Comparison of ENCODE assay signal across 1 cellular context in the genomic region with DNA sequence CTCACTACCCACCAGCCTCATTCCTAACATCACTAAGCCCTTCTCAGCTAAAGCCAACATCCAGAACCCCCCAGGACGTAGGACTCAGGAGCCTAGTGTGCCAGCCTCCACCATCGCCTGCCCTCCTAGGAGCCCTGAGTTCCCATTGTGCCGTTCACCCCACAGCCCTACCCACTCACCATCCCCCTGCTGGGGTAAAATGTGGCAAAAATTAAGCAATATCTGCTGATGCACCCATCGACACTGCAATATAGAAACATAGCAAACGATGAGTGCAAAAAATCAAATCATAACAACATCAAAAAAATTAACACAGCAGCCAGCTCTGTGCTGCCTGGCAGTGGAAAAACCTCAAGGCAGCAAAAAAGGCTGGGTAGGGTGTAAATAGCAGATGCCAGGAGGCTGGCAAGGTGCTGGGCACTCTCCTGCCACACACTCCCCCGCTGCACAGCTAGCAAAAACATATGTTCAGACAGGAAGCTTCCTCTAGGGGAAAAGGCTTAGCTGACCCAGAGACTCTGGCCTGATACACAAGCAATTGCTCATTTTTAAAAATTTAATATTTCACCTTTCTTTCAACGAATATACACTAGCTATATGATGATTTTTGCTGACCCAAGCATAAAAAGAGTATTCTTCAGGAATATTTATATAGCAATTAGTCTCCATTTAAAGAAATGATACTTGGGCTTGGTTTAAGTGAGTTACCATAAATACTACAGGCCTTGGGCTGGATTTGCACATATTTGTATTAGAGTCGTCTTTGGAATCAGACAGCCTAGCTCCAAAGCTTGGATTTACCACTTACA.
TF ChIP-seq lines count a peak whose summit lies in the region.

No MANE protein-coding gene starts in this region.

TF ChIP-seq in GM23338, 12 proteins besides CTCF, POLR2A, EP300 and RAD21 (continued from another document):
- TF ChIP-seq, protein P1, sequence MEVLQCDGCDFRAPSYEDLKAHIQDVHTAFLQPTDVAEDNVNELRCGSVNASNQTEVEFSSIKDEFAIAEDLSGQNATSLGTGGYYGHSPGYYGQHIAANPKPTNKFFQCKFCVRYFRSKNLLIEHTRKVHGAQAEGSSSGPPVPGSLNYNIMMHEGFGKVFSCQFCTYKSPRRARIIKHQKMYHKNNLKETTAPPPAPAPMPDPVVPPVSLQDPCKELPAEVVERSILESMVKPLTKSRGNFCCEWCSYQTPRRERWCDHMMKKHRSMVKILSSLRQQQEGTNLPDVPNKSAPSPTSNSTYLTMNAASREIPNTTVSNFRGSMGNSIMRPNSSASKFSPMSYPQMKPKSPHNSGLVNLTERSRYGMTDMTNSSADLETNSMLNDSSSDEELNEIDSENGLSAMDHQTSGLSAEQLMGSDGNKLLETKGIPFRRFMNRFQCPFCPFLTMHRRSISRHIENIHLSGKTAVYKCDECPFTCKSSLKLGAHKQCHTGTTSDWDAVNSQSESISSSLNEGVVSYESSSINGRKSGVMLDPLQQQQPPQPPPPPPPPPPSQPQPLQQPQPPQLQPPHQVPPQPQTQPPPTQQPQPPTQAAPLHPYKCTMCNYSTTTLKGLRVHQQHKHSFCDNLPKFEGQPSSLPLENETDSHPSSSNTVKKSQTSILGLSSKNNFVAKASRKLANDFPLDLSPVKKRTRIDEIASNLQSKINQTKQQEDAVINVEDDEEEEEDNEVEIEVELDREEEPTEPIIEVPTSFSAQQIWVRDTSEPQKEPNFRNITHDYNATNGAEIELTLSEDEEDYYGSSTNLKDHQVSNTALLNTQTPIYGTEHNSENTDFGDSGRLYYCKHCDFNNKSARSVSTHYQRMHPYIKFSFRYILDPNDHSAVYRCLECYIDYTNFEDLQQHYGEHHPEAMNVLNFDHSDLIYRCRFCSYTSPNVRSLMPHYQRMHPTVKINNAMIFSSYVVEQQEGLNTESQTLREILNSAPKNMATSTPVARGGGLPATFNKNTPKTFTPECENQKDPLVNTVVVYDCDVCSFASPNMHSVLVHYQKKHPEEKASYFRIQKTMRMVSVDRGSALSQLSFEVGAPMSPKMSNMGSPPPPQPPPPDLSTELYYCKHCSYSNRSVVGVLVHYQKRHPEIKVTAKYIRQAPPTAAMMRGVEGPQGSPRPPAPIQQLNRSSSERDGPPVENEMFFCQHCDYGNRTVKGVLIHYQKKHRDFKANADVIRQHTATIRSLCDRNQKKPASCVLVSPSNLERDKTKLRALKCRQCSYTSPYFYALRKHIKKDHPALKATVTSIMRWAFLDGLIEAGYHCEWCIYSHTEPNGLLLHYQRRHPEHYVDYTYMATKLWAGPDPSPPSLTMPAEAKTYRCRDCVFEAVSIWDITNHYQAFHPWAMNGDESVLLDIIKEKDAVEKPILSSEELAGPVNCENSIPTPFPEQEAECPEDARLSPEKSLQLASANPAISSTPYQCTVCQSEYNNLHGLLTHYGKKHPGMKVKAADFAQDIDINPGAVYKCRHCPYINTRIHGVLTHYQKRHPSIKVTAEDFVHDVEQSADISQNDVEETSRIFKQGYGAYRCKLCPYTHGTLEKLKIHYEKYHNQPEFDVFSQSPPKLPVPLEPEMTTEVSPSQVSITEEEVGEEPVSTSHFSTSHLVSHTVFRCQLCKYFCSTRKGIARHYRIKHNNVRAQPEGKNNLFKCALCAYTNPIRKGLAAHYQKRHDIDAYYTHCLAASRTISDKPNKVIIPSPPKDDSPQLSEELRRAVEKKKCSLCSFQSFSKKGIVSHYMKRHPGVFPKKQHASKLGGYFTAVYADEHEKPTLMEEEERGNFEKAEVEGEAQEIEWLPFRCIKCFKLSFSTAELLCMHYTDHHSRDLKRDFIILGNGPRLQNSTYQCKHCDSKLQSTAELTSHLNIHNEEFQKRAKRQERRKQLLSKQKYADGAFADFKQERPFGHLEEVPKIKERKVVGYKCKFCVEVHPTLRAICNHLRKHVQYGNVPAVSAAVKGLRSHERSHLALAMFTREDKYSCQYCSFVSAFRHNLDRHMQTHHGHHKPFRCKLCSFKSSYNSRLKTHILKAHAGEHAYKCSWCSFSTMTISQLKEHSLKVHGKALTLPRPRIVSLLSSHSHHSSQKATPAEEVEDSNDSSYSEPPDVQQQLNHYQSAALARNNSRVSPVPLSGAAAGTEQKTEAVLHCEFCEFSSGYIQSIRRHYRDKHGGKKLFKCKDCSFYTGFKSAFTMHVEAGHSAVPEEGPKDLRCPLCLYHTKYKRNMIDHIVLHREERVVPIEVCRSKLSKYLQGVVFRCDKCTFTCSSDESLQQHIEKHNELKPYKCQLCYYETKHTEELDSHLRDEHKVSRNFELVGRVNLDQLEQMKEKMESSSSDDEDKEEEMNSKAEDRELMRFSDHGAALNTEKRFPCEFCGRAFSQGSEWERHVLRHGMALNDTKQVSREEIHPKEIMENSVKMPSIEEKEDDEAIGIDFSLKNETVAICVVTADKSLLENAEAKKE (CRISPR knock-in tag; IDR thresholded peaks at IDR 0.05) = no peak
- TF ChIP-seq JUNB (IDR thresholded peaks at IDR 0.05; ENCODE audit: unreplicated experiment) (no peak), ETS1 (IDR thresholded peaks at IDR 0.05) (no peak), ZNF331 (CRISPR knock-in tag; IDR thresholded peaks at IDR 0.05; ENCODE audit: low read depth) (no peak), CREB1 (CRISPR knock-in tag; IDR thresholded peaks at IDR 0.05; ENCODE audit: low read depth) (no peak)
- TF ChIP-seq, protein P2, sequence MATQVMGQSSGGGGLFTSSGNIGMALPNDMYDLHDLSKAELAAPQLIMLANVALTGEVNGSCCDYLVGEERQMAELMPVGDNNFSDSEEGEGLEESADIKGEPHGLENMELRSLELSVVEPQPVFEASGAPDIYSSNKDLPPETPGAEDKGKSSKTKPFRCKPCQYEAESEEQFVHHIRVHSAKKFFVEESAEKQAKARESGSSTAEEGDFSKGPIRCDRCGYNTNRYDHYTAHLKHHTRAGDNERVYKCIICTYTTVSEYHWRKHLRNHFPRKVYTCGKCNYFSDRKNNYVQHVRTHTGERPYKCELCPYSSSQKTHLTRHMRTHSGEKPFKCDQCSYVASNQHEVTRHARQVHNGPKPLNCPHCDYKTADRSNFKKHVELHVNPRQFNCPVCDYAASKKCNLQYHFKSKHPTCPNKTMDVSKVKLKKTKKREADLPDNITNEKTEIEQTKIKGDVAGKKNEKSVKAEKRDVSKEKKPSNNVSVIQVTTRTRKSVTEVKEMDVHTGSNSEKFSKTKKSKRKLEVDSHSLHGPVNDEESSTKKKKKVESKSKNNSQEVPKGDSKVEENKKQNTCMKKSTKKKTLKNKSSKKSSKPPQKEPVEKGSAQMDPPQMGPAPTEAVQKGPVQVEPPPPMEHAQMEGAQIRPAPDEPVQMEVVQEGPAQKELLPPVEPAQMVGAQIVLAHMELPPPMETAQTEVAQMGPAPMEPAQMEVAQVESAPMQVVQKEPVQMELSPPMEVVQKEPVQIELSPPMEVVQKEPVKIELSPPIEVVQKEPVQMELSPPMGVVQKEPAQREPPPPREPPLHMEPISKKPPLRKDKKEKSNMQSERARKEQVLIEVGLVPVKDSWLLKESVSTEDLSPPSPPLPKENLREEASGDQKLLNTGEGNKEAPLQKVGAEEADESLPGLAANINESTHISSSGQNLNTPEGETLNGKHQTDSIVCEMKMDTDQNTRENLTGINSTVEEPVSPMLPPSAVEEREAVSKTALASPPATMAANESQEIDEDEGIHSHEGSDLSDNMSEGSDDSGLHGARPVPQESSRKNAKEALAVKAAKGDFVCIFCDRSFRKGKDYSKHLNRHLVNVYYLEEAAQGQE (IDR thresholded peaks at IDR 0.05; ENCODE audit: unreplicated experiment) = no peak
